Comparison of ENCODE assay signal across 9 cellular contexts in the genomic region with DNA sequence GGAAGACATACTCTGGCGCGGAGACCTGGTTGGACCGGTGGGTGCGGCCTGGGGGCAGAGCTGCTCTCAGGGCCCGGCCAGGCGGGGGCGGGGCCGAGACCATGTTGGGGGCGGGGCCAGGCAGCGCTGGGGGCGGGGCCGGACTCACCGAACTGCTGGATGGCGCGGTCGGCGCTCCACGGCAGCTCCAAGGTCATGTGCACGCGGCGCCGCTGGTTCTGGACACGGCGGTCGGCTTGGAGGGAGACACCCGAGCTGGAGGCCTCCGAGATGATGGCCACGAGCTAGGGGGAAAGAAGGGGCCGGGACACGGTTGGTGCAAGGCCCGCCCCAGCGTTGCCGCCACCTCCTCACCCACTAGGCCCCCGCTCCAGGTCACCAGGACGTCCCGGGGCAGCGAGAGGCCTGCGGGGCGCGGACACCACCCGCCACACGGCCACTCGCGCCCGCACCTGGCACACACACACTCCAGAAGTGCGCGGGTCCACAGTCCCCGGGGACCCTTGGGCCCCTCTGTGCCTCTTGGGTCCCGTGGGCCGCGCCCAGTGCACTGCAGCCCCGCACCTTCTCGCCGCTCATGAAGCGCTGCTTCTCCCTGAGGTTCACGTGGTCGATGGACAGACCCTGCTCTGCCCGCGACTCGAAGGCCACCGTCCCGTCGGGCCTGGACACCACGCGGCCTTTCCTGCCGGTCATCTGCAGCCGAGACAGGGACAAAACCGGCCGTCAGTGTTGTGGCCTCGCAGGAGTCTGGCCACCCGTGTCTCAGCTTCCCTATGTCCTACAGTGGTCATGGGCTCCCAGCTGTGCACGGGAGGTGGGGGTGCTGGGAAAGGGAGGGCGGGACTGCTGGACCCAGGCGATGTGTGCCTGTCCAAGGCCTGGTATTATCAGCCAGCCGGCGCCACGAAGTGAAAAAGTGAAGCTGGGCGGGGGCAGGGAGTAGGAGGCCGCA. TPM values are rescaled to one million over a fixed set of nuclear protein-coding genes. Genes with fewer than 3 reads are reported as not detected.
DNase-seq lines count a peak whose midpoint lies in the region; ATAC-seq, FAIRE-seq and TF ChIP-seq lines count a peak whose summit lies in the region.
"Had no signal": no experiment of that assay in that cellular context is flagged by ENCODE, and none has a peak within 500 bp of the region (broad histone marks: within the 10 kb centered on the region; RNA-seq: fewer than 3 reads in every experiment).

No MANE protein-coding gene starts in this region.

- no peak overlapping the region for H3K4me3 ChIP-seq in GM23248
- H3K4me3 ChIP-seq in bronchial epithelial cell (ENCODE audit: low read depth, low read length) = no peak overlapping the region
- no peak overlapping the region for H3K4me3 ChIP-seq in skeletal muscle tissue (ENCODE audit: low read length in 3 of 3)

- no peaks in the 10 kb centered on the region; the same call in 1 of the 2 replicates for H3F3A ChIP-seq in GM23248 (ENCODE audit: insufficient read depth)

- no peak for ATAC-seq in HG02759 (IDR thresholded peaks at IDR 0.05; ENCODE audit: unreplicated experiment)

- H2AFZ ChIP-seq in GM23248 = no peak overlapping the region

- H3K4me1 ChIP-seq in GM23248 (ENCODE audit: insufficient read depth) (no peaks in the 10 kb centered on the region), skeletal muscle tissue (ENCODE audit: control insufficient read depth in 3 of 3, insufficient read depth in 3 of 3, low read length in 3 of 3) (peaks cover 8 to 20% (median 16%) of the 10 kb centered on the region in 3 donors)

- no peak for TF ChIP-seq CTCF in bronchial epithelial cell (IDR thresholded peaks at IDR 0.05; ENCODE audit: insufficient read depth, low read length, severe bottlenecking)

- no peaks in the 10 kb centered on the region for H4K20me1 ChIP-seq in GM23248 (ENCODE audit: insufficient read depth)

- H3K79me2 ChIP-seq in GM23248 (ENCODE audit: insufficient read depth) = peaks cover 7% of the 10 kb centered on the region; the same call in 1 of the 2 replicates

- in situ Hi-C loops in GM23248 (cut with MboI) = no loop called here

- DNase-seq in GM23248 = peak; percentile 43
- DNase-seq in bronchial epithelial cell (ENCODE audit: low read depth) = peak; percentile 31
- peak; percentile 77 for DNase-seq in iPS-NIHi7 (ENCODE audit: extremely low spot score)
- DNase-seq in RKO (ENCODE audit: low spot score) = no peak
- no peak for DNase-seq in head of caudate nucleus
- no peak for DNase-seq in frontal cortex (ENCODE audit: low spot score in 2 of 2)
- DNase-seq: SIG-M5 had no signal

- H3K27me3 ChIP-seq in GM23248 (replicated peaks; ENCODE audit: insufficient read depth) (no peaks in the 10 kb centered on the region), bronchial epithelial cell (ENCODE audit: control insufficient read depth, insufficient read depth, low read length) (no peaks in the 10 kb centered on the region), skeletal muscle tissue (ENCODE audit: control insufficient read depth in 3 of 3, insufficient read depth in 3 of 3, low read length in 3 of 3) (no peaks in the 10 kb centered on the region)

- H3K27ac ChIP-seq in GM23248 (0 out of 2 replicates have a peak overlapping the region, but pooled peaks have one; percentile 17), skeletal muscle tissue (ENCODE audit: low read depth, low read length) (peak overlapping the region; percentile 83)

- intact Hi-C loops in head of caudate nucleus (cut with DNase I) = loop anchor here (5.0 kb wide), 1 partner anchor 80 kb away; no protein-coding TSS in a partner anchor

- H3K36me3 ChIP-seq in GM23248 (ENCODE audit: low read depth) (peaks cover 22% of the 10 kb centered on the region; the same call in 1 of the 2 replicates), bronchial epithelial cell (ENCODE audit: control insufficient read depth, insufficient read depth, low read length) (peaks cover 40% of the 10 kb centered on the region), skeletal muscle tissue (ENCODE audit: control insufficient read depth in 3 of 3, insufficient read depth in 3 of 3, low read length in 3 of 3) (peaks cover 21 to 29% (median 25%) of the 10 kb centered on the region in 3 donors)

- 71 to 85% methylated on average over 28 to 77 of the region's 79 CpGs for WGBS in GM23248 (ENCODE audit: low coverage in 1 of 2, low lambda C conversion rate in 2 of 2, missing lambda C conversion rate in 2 of 2), 2 experiments

- no peak for FAIRE-seq in bronchial epithelial cell (lab: Jason Lieb, UNC)
- FAIRE-seq in frontal cortex (lab: Jason Lieb, UNC) = no peak

- H3K4me2 ChIP-seq in GM23248 (ENCODE audit: unreplicated experiment) = no peak overlapping the region

- H3K9me3 ChIP-seq in GM23248 (ENCODE audit: low read depth) = no peaks in the 10 kb centered on the region
- H3K9me3 ChIP-seq in skeletal muscle tissue (ENCODE audit: control insufficient read depth in 3 of 3, low read length in 3 of 3) = no peaks in the 10 kb centered on the region

- no peak overlapping the region for H3K9ac ChIP-seq in GM23248
- H3K9ac ChIP-seq in skeletal muscle tissue (ENCODE audit: low read depth in 1 of 3, low read length in 3 of 3) = peak overlapping the region in 2 of 3 donors; percentile 43 to 45

- no peaks in the 10 kb centered on the region for H3K9me2 ChIP-seq in GM23248 (ENCODE audit: insufficient read depth)

RNA-seq across cellular contexts. Expression of a gene that starts 8.7 kb away (rescaled TPM):
- total RNA-seq in GM23248 (2014; rRNA removed; shearing (Covaris generic)) = 298 and 323 TPM in 2 replicates
- 601 and 607 TPM in 2 replicates for polyA plus RNA-seq in GM23248 (2016; fragmentation: Nextera tagmentation; extraction: Ambion mirVana)
- 274 and 291 TPM in 2 replicates for total RNA-seq in bronchial epithelial cell
- 139 TPM for total RNA-seq in skeletal muscle tissue
- total RNA-seq in frontal cortex = 150 TPM

RNA-seq across cellular contexts. Expression of a gene that starts 17.4 kb away (rescaled TPM):
- 172 and 233 TPM in 2 replicates for total RNA-seq in GM23248 (2014; rRNA removed; shearing (Covaris generic))
- polyA plus RNA-seq in GM23248 (2016; fragmentation: Nextera tagmentation; extraction: Ambion mirVana) = 336 and 347 TPM in 2 replicates
- total RNA-seq in bronchial epithelial cell (57.4 and 87.1 TPM in 2 replicates), skeletal muscle tissue (39.1 TPM), frontal cortex (35.5 TPM)

RNA-seq across cellular contexts. Expression of a gene that starts 45.6 kb away (rescaled TPM):
- 1.5 and 6.3 TPM in 2 replicates for total RNA-seq in GM23248 (2014; rRNA removed; shearing (Covaris generic))
- 3.2 and 3.5 TPM in 2 replicates for polyA plus RNA-seq in GM23248 (2016; fragmentation: Nextera tagmentation; extraction: Ambion mirVana)
- total RNA-seq in bronchial epithelial cell = 9.0 and 11.8 TPM in 2 replicates
- total RNA-seq in skeletal muscle tissue = 8.9 TPM
- total RNA-seq in frontal cortex = 1.2 TPM

Comparison
In these comparisons a context has a peak if more than half of its experiments do, and no peak if none do; other contexts are left out.
1. DNase-seq: peak in GM23248 (single experiment), bronchial epithelial cell (single experiment) and iPS-NIHi7 (single experiment); none in RKO (single experiment), head of caudate nucleus (0 of 42) and frontal cortex (0 of 2).